In the genomic region with DNA sequence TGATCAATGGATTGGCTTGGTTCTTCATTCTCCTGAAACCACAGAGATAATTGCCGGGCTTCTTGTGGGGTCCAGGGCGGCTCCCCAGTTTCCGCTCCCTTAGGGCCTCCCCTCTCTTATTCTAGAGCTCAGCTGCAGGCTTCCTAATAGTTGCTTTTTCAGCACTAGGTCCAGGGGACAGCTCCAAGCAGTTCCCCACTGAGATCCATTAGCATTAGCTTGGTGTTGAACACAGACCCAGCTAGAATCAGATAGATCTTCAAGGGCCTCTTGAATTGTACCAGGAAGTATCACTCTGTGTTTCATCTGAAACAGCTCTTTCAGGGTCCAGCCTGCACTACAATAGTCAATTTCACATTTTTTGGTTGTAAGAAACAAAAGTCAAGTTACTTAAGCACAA, we compare ENCODE assay signal across 13 cellular contexts.
A peak's percentile ranks its signal among the peaks of the same experiment; 100 is the strongest.
DNase-seq lines count a peak whose midpoint lies in the region; ATAC-seq, FAIRE-seq and TF ChIP-seq lines count a peak whose summit lies in the region.
"Had no signal": no experiment of that assay in that cellular context is flagged by ENCODE, and none has a peak within 500 bp of the region (broad histone marks: within the 10 kb centered on the region; RNA-seq: fewer than 3 reads in every experiment).

No MANE protein-coding gene starts in this region.

- no peak overlapping the region for H3K4me3 ChIP-seq in adrenal gland

- ATAC-seq in GM19328 (IDR thresholded peaks at IDR 0.05; ENCODE audit: unreplicated experiment), result no peak
- no peak for ATAC-seq in stimulated activated effector memory CD8-positive, alpha-beta T cell treated with anti-CD3 and anti-CD28 coated beads, Interleukin-12 subunit alpha, Interleukin-12 subunit beta, amount 100 ng/mL, for 72 hours
- ATAC-seq: stimulated activated naive CD8-positive, alpha-beta T cell treated with anti-CD3 and anti-CD28 coated beads, Interleukin-15, amount 100 ng/mL, for 72 hours had no signal

- H3K27me3 ChIP-seq in adrenal gland, result no peaks in the 10 kb centered on the region

- no peak overlapping the region for H3K27ac ChIP-seq in adrenal gland

- DNase-seq in EH (ENCODE audit: low read depth) (peak; percentile 43), KG1 (lab: John Stamatoyannopoulos, UW) (peak; percentile 1), adrenal gland (peak in 4 of 7 donors; percentile 10 to 22 (median 18)), iris pigment epithelial cell (ENCODE audit: low read depth) (peak; percentile 23), ureter (ENCODE audit: low spot score) (no peak), H54 (ENCODE audit: insufficient read length, low spot score) (no peak)
- no peak for DNase-seq in stimulated activated effector memory CD8-positive, alpha-beta T cell treated with anti-CD3 and anti-CD28 coated beads, Interleukin-12 subunit alpha, Interleukin-12 subunit beta, amount 100 ng/mL, for 72 hours (ENCODE audit: low spot score in 2 of 2)
- DNase-seq: activated CD4-positive, CD25-positive, alpha-beta regulatory T cell; stimulated activated CD4-positive, alpha-beta T cell treated with anti-CD3 and anti-CD28 coated beads, Interleukin-12 subunit alpha, Interleukin-12 subunit beta, amount 100 ng/mL, for 4 hours; stimulated activated naive CD8-positive, alpha-beta T cell treated with anti-CD3 and anti-CD28 coated beads, Interleukin-15, amount 100 ng/mL, for 72 hours had no signal

- TF ChIP-seq POLR2A in adrenal gland (IDR thresholded peaks at IDR 0.05), result no peak
- TF ChIP-seq POLR2A in H54 (IDR thresholded peaks at IDR 0.05; ENCODE audit: low read depth, low read length), result no peak

- H3K4me1 Mint-ChIP-seq in stimulated activated effector memory CD8-positive, alpha-beta T cell treated with anti-CD3 and anti-CD28 coated beads, Interleukin-12 subunit alpha, Interleukin-12 subunit beta, amount 100 ng/mL, for 72 hours, result no peaks in the 10 kb centered on the region
- H3K4me1 Mint-ChIP-seq: stimulated activated naive CD8-positive, alpha-beta T cell treated with anti-CD3 and anti-CD28 coated beads, Interleukin-15, amount 100 ng/mL, for 72 hours had no signal

- H3K36me3 ChIP-seq in adrenal gland (replicated peaks in 1 of 2), result no peaks in the 10 kb centered on the region

- no peaks in the 10 kb centered on the region for H3K9me3 ChIP-seq in adrenal gland (replicated peaks in 1 of 3)

- TF ChIP-seq CTCF in adrenal gland (IDR thresholded peaks at IDR 0.05), result no peak

- 35 to 54% (median 39%) methylated on average over 3 of the region's 3 CpGs for WGBS in adrenal gland, 4 donors

- no peak overlapping the region for H3K27ac Mint-ChIP-seq in stimulated activated effector memory CD8-positive, alpha-beta T cell treated with anti-CD3 and anti-CD28 coated beads, Interleukin-12 subunit alpha, Interleukin-12 subunit beta, amount 100 ng/mL, for 72 hours

- no peaks in the 10 kb centered on the region for H3K4me1 ChIP-seq in adrenal gland (replicated peaks in 1 of 2)
- H3K4me1 ChIP-seq: Caco-2 had no signal

- intact Hi-C loops in adrenal gland (cut with DNase I), result no loop called here

- H3K36me3 Mint-ChIP-seq in stimulated activated effector memory CD8-positive, alpha-beta T cell treated with anti-CD3 and anti-CD28 coated beads, Interleukin-12 subunit alpha, Interleukin-12 subunit beta, amount 100 ng/mL, for 72 hours, result no peaks in the 10 kb centered on the region

- no peaks in the 10 kb centered on the region for H3K9me3 Mint-ChIP-seq in stimulated activated effector memory CD8-positive, alpha-beta T cell treated with anti-CD3 and anti-CD28 coated beads, Interleukin-12 subunit alpha, Interleukin-12 subunit beta, amount 100 ng/mL, for 72 hours
- H3K9me3 Mint-ChIP-seq: stimulated activated naive CD8-positive, alpha-beta T cell treated with anti-CD3 and anti-CD28 coated beads, Interleukin-15, amount 100 ng/mL, for 72 hours had no signal

- no peak for FAIRE-seq in H54 (lab: Jason Lieb, UNC)
- FAIRE-seq: GM18507 had no signal

- no peak overlapping the region for H3K4me3 Mint-ChIP-seq in stimulated activated effector memory CD8-positive, alpha-beta T cell treated with anti-CD3 and anti-CD28 coated beads, Interleukin-12 subunit alpha, Interleukin-12 subunit beta, amount 100 ng/mL, for 72 hours
- H3K4me3 Mint-ChIP-seq: stimulated activated naive CD8-positive, alpha-beta T cell treated with anti-CD3 and anti-CD28 coated beads, Interleukin-15, amount 100 ng/mL, for 72 hours had no signal

Comparison
In these comparisons a context has a peak if more than half of its experiments do, and no peak if none do; other contexts are left out.
1. DNase-seq: peak in EH (single experiment), KG1 (single experiment), adrenal gland (4 of 7) and iris pigment epithelial cell (single experiment); none in ureter (single experiment), stimulated activated effector memory CD8-positive, alpha-beta T cell treated with anti-CD3 and anti-CD28 coated beads, Interleukin-12 subunit alpha, Interleukin-12 subunit beta, amount 100 ng/mL, for 72 hours (0 of 2) and H54 (single experiment).